16 cellular contexts compared by ENCODE assay signal in genomic region chr6:36064770-36065396, GRCh38. TPM values are rescaled to one million over a fixed set of nuclear protein-coding genes. Genes with fewer than 3 reads are reported as not detected.
DNase-seq lines count a peak whose midpoint lies in the region; ATAC-seq and TF ChIP-seq lines count a peak whose summit lies in the region.
"Had no signal": no experiment of that assay in that cellular context is flagged by ENCODE, and none has a peak within 500 bp of the region (broad histone marks: within the 10 kb centered on the region; RNA-seq: fewer than 3 reads in every experiment).

No MANE protein-coding gene starts in this region.

- intact Hi-C loops in activated CD4-positive, alpha-beta T cell treated with anti-CD3 and anti-CD28 coated beads for 36 hours (cut with DNase I, micrococcal nuclease) = no loop called here

- H3K36me3 Mint-ChIP-seq in activated CD4-positive, alpha-beta T cell treated with anti-CD3 and anti-CD28 coated beads for 36 hours (ENCODE audit: low read depth) = peaks cover 20% of the 10 kb centered on the region
- H3K36me3 Mint-ChIP-seq in activated CD4-positive, alpha-beta T cell treated with anti-CD3 and anti-CD28 coated beads, Interleukin-2, amount 10 ng/mL, durations not matched to agents 7 days and 5 days (ENCODE audit: low read depth) = peaks cover 33% of the 10 kb centered on the region
- peaks cover 7% of the 10 kb centered on the region for H3K36me3 Mint-ChIP-seq in WTC11
- peaks cover 45% of the 10 kb centered on the region for H3K36me3 Mint-ChIP-seq in stimulated activated naive CD8-positive, alpha-beta T cell treated with anti-CD3 and anti-CD28 coated beads, Interleukin-15, Interleukin-2, amounts not matched to agents 100 ng/mL and 50 ng/mL, for 24 hours (ENCODE audit: low read depth)

- H3K4me3 Mint-ChIP-seq in activated CD4-positive, alpha-beta T cell treated with anti-CD3 and anti-CD28 coated beads for 36 hours = no peak overlapping the region
- no peak overlapping the region for H3K4me3 Mint-ChIP-seq in activated CD4-positive, alpha-beta T cell treated with anti-CD3 and anti-CD28 coated beads, Interleukin-2, amount 10 ng/mL, durations not matched to agents 7 days and 5 days
- H3K4me3 Mint-ChIP-seq in WTC11 = no peak overlapping the region
- no peak overlapping the region for H3K4me3 Mint-ChIP-seq in stimulated activated naive CD8-positive, alpha-beta T cell treated with anti-CD3 and anti-CD28 coated beads, Interleukin-15, Interleukin-2, amounts not matched to agents 100 ng/mL and 50 ng/mL, for 24 hours
- H3K4me3 Mint-ChIP-seq: naive B cell had no signal

- H3K4me1 Mint-ChIP-seq in activated CD4-positive, alpha-beta T cell treated with anti-CD3 and anti-CD28 coated beads for 36 hours = peaks cover 50% of the 10 kb centered on the region
- peaks cover 20% of the 10 kb centered on the region for H3K4me1 Mint-ChIP-seq in activated CD4-positive, alpha-beta T cell treated with anti-CD3 and anti-CD28 coated beads, Interleukin-2, amount 10 ng/mL, durations not matched to agents 7 days and 5 days
- H3K4me1 Mint-ChIP-seq in WTC11 = 0 out of 2 replicates have a peak, but pooled peaks cover 10% of the 10 kb centered on the region
- H3K4me1 Mint-ChIP-seq in stimulated activated naive CD8-positive, alpha-beta T cell treated with anti-CD3 and anti-CD28 coated beads, Interleukin-15, Interleukin-2, amounts not matched to agents 100 ng/mL and 50 ng/mL, for 24 hours (ENCODE audit: low read depth) = peaks cover 54% of the 10 kb centered on the region

- CTCF ChIA-PET in activated CD4-positive, alpha-beta T cell treated with anti-CD3 and anti-CD28 coated beads for 36 hours (lab: Charles Lee) = interaction anchor here (0.8 to 2.6 kb wide), 4 partner anchors 13 to 130 kb away, joined by 3 to 11 read pairs (median 4); no protein-coding TSS in a partner anchor
- CTCF ChIA-PET in activated CD4-positive, alpha-beta T cell treated with anti-CD3 and anti-CD28 coated beads, Interleukin-2, amount 10 ng/mL, durations not matched to agents 7 days and 5 days (lab: Charles Lee) = no interaction called here
- CTCF ChIA-PET in WTC11 (lab: Charles Lee) = interaction anchor here (0.5 to 1.1 kb wide), 4 partner anchors 37 to 237 kb away, joined by 3 to 4 read pairs (median 4); partner anchors contain the start of genes MAPK13 and MAPK14

- no peak for DNase-seq in activated CD4-positive, alpha-beta T cell treated with anti-CD3 and anti-CD28 coated beads for 36 hours
- DNase-seq in activated CD4-positive, alpha-beta T cell treated with anti-CD3 and anti-CD28 coated beads, Interleukin-2, amount 10 ng/mL, durations not matched to agents 7 days and 5 days = no peak
- no peak for DNase-seq in WTC11 (ENCODE audit: low spot score)
- peak; percentile 60 for DNase-seq in left lobe of liver (ENCODE audit: low spot score)
- DNase-seq in NCI-H2107 (lab: John Stamatoyannopoulos, UW) = no peak
- no peak for DNase-seq in NCI-H187 treated with DMSO at 0.1 percent for 48 hours (lab: John Stamatoyannopoulos, UW)
- no peak for DNase-seq in AG08396 (ENCODE audit: low spot score)
- DNase-seq: activated naive CD4-positive, alpha-beta T cell treated with Interleukin-2 at 50 U/mL for 16 hours; effector memory CD4-positive, alpha-beta T cell; left ventricle myocardium superior; naive B cell; NCI-H2081 treated with DMSO at 0.1 percent for 48 hours; NCI-H69; testis had no signal

- H3K27me3 Mint-ChIP-seq in activated CD4-positive, alpha-beta T cell treated with anti-CD3 and anti-CD28 coated beads for 36 hours = no peaks in the 10 kb centered on the region
- H3K27me3 Mint-ChIP-seq in activated CD4-positive, alpha-beta T cell treated with anti-CD3 and anti-CD28 coated beads, Interleukin-2, amount 10 ng/mL, durations not matched to agents 7 days and 5 days = no peaks in the 10 kb centered on the region
- H3K27me3 Mint-ChIP-seq in WTC11 (ENCODE audit: low read depth) = no peaks in the 10 kb centered on the region
- no peaks in the 10 kb centered on the region for H3K27me3 Mint-ChIP-seq in stimulated activated naive CD8-positive, alpha-beta T cell treated with anti-CD3 and anti-CD28 coated beads, Interleukin-15, Interleukin-2, amounts not matched to agents 100 ng/mL and 50 ng/mL, for 24 hours
- H3K27me3 Mint-ChIP-seq: naive B cell had no signal

- no peaks in the 10 kb centered on the region for H3K9me3 Mint-ChIP-seq in activated CD4-positive, alpha-beta T cell treated with anti-CD3 and anti-CD28 coated beads for 36 hours (ENCODE audit: low read depth)
- no peaks in the 10 kb centered on the region for H3K9me3 Mint-ChIP-seq in activated CD4-positive, alpha-beta T cell treated with anti-CD3 and anti-CD28 coated beads, Interleukin-2, amount 10 ng/mL, durations not matched to agents 7 days and 5 days
- no peaks in the 10 kb centered on the region for H3K9me3 Mint-ChIP-seq in WTC11
- H3K9me3 Mint-ChIP-seq in stimulated activated naive CD8-positive, alpha-beta T cell treated with anti-CD3 and anti-CD28 coated beads, Interleukin-15, Interleukin-2, amounts not matched to agents 100 ng/mL and 50 ng/mL, for 24 hours = no peaks in the 10 kb centered on the region
- H3K9me3 Mint-ChIP-seq: naive B cell had no signal

- H3K27ac Mint-ChIP-seq in activated CD4-positive, alpha-beta T cell treated with anti-CD3 and anti-CD28 coated beads for 36 hours = no peak overlapping the region
- no peak overlapping the region for H3K27ac Mint-ChIP-seq in activated CD4-positive, alpha-beta T cell treated with anti-CD3 and anti-CD28 coated beads, Interleukin-2, amount 10 ng/mL, durations not matched to agents 7 days and 5 days
- peak overlapping the region; percentile 29; the same call in 1 of the 2 replicates for H3K27ac Mint-ChIP-seq in WTC11
- H3K27ac Mint-ChIP-seq in stimulated activated naive CD8-positive, alpha-beta T cell treated with anti-CD3 and anti-CD28 coated beads, Interleukin-15, Interleukin-2, amounts not matched to agents 100 ng/mL and 50 ng/mL, for 24 hours = peak overlapping the region; percentile 42

- peak; percentile 45 for ATAC-seq in activated CD4-positive, alpha-beta T cell treated with anti-CD3 and anti-CD28 coated beads for 36 hours
- no peak for ATAC-seq in WTC11
- peak; percentile 94 for ATAC-seq in left lobe of liver
- ATAC-seq: left ventricle myocardium superior had no signal

- no peak for TF ChIP-seq CTCF in WTC11 (IDR thresholded peaks at IDR 0.05)

- POLR2A ChIA-PET in activated CD4-positive, alpha-beta T cell treated with anti-CD3 and anti-CD28 coated beads for 36 hours (lab: Charles Lee) = no interaction called here
- POLR2A ChIA-PET in activated CD4-positive, alpha-beta T cell treated with anti-CD3 and anti-CD28 coated beads, Interleukin-2, amount 10 ng/mL, durations not matched to agents 7 days and 5 days (lab: Charles Lee) = interaction anchor here (0.6 kb wide), 1 partner anchor 32 kb away, joined by 10 read pairs; no protein-coding TSS in a partner anchor
- POLR2A ChIA-PET in WTC11 (lab: Charles Lee) = no interaction called here

TF ChIP-seq in WTC11, 78 proteins besides CTCF, POLR2A, EP300 and RAD21:
- TF ChIP-seq TEAD1 (CRISPR knock-in tag; IDR thresholded peaks at IDR 0.05) (no peak), JAZF1 (CRISPR knock-in tag; IDR thresholded peaks at IDR 0.05) (no peak), HMGXB4 (CRISPR knock-in tag; IDR thresholded peaks at IDR 0.05) (no peak), GTF2I (CRISPR knock-in tag; conservative IDR thresholded peaks at IDR 0.05) (no peak), GABPB1 (CRISPR knock-in tag; IDR thresholded peaks at IDR 0.05) (0 out of 2 replicates have a peak, but pooled peaks have one; percentile 24)

RNA-seq across cellular contexts. Expression of gene MAPK14, which starts 37.3 kb away (rescaled TPM):
- total RNA-seq in activated CD4-positive, alpha-beta T cell treated with anti-CD3 and anti-CD28 coated beads for 36 hours = 10 to 100 TPM; 39.1 to 44.0 TPM
- total RNA-seq in activated CD4-positive, alpha-beta T cell treated with anti-CD3 and anti-CD28 coated beads, Interleukin-2, amount 10 ng/mL, durations not matched to agents 7 days and 5 days = 10 to 100 TPM; 66.7 to 68.6 TPM
- total RNA-seq in WTC11 (2021) = 30.8 to 34.7 TPM (median 34.0 TPM) in 3 replicates
- 40.8 TPM for total RNA-seq in left lobe of liver

RNA-seq across cellular contexts. Expression of gene SLC26A8, which starts 40.4 kb away (rescaled TPM):
- total RNA-seq in activated CD4-positive, alpha-beta T cell treated with anti-CD3 and anti-CD28 coated beads for 36 hours = not detected
- not detected for total RNA-seq in activated CD4-positive, alpha-beta T cell treated with anti-CD3 and anti-CD28 coated beads, Interleukin-2, amount 10 ng/mL, durations not matched to agents 7 days and 5 days
- 0.46 to 0.80 TPM (median 0.50 TPM) in 3 replicates for total RNA-seq in WTC11 (2021)
- 0.30 TPM for total RNA-seq in left lobe of liver
- total RNA-seq: A172, left ventricle myocardium superior had no signal

Comparison
In these comparisons a context has a peak if more than half of its experiments do, and no peak if none do; other contexts are left out.
1. H3K27ac Mint-ChIP-seq: peak in WTC11 (single experiment) and stimulated activated naive CD8-positive, alpha-beta T cell treated with anti-CD3 and anti-CD28 coated beads, Interleukin-15, Interleukin-2, amounts not matched to agents 100 ng/mL and 50 ng/mL, for 24 hours (single experiment); none in activated CD4-positive, alpha-beta T cell treated with anti-CD3 and anti-CD28 coated beads for 36 hours (single experiment) and activated CD4-positive, alpha-beta T cell treated with anti-CD3 and anti-CD28 coated beads, Interleukin-2, amount 10 ng/mL, durations not matched to agents 7 days and 5 days (single experiment).